ENCODE assay signal across 9 cellular contexts in genomic region chr17:4945176-4945943, GRCh38. TPM values are rescaled to one million over a fixed set of nuclear protein-coding genes. Genes with fewer than 3 reads are reported as not detected.
DNase-seq lines count a peak whose midpoint lies in the region; ATAC-seq and TF ChIP-seq lines count a peak whose summit lies in the region.
"Had no signal": no experiment of that assay in that cellular context is flagged by ENCODE, and none has a peak within 500 bp of the region (broad histone marks: within the 10 kb centered on the region; RNA-seq: fewer than 3 reads in every experiment).

No MANE protein-coding gene starts in this region.

- DNase-seq in NAMALWA (ENCODE audit: low spot score) (peak; percentile 42), epidermal melanocyte (ENCODE audit: insufficient read length, low spot score) (peak; percentile 34), NCI-H187 (lab: John Stamatoyannopoulos, UW) (no peak)
- peak; percentile 90 for DNase-seq in activated CD8-positive, alpha-beta T cell treated with anti-CD3 and anti-CD28 coated beads, Interleukin-2, amount 10 ng/mL, durations not matched to agents 7 days and 5 days
- peak in 7 of 10 donors; percentile 27 to 78 (median 45) for DNase-seq in naive thymus-derived CD8-positive, alpha-beta T cell

- H3K4me1 Mint-ChIP-seq in activated CD8-positive, alpha-beta T cell treated with anti-CD3 and anti-CD28 coated beads, Interleukin-2, amount 10 ng/mL, durations not matched to agents 7 days and 5 days (ENCODE audit: low read depth), result peaks cover 46% of the 10 kb centered on the region
- H3K4me1 Mint-ChIP-seq in naive thymus-derived CD8-positive, alpha-beta T cell, result peaks cover 48 to 75% (median 63%) of the 10 kb centered on the region in 4 donors
- peaks cover 61% of the 10 kb centered on the region for H3K4me1 Mint-ChIP-seq in stimulated activated naive CD8-positive, alpha-beta T cell treated with anti-CD3 and anti-CD28 coated beads, Interleukin-15, Interleukin-2, amounts not matched to agents 100 ng/mL and 50 ng/mL, for 24 hours (ENCODE audit: low read depth)

- CTCF ChIA-PET in activated CD8-positive, alpha-beta T cell treated with anti-CD3 and anti-CD28 coated beads, Interleukin-2, amount 10 ng/mL, durations not matched to agents 7 days and 5 days (lab: Charles Lee), result interaction anchor here (1.1 to 3.5 kb wide), 4 partner anchors 22 to 116 kb away, joined by 3 to 13 read pairs (median 4); partner anchors contain the start of genes CHRNE and SPAG7

- no peaks in the 10 kb centered on the region for H3K27me3 Mint-ChIP-seq in activated CD8-positive, alpha-beta T cell treated with anti-CD3 and anti-CD28 coated beads, Interleukin-2, amount 10 ng/mL, durations not matched to agents 7 days and 5 days (ENCODE audit: low read depth)
- no peaks in the 10 kb centered on the region for H3K27me3 Mint-ChIP-seq in naive thymus-derived CD8-positive, alpha-beta T cell
- H3K27me3 Mint-ChIP-seq in stimulated activated naive CD8-positive, alpha-beta T cell treated with anti-CD3 and anti-CD28 coated beads, Interleukin-15, Interleukin-2, amounts not matched to agents 100 ng/mL and 50 ng/mL, for 24 hours, result no peaks in the 10 kb centered on the region

- H3K9me3 Mint-ChIP-seq in activated CD8-positive, alpha-beta T cell treated with anti-CD3 and anti-CD28 coated beads, Interleukin-2, amount 10 ng/mL, durations not matched to agents 7 days and 5 days (ENCODE audit: insufficient read depth), result no peaks in the 10 kb centered on the region
- no peaks in the 10 kb centered on the region for H3K9me3 Mint-ChIP-seq in naive thymus-derived CD8-positive, alpha-beta T cell
- H3K9me3 Mint-ChIP-seq in stimulated activated naive CD8-positive, alpha-beta T cell treated with anti-CD3 and anti-CD28 coated beads, Interleukin-15, Interleukin-2, amounts not matched to agents 100 ng/mL and 50 ng/mL, for 24 hours, result no peaks in the 10 kb centered on the region

- peak; percentile 24 for ATAC-seq in activated CD8-positive, alpha-beta T cell treated with anti-CD3 and anti-CD28 coated beads, Interleukin-2, amount 10 ng/mL, durations not matched to agents 7 days and 5 days
- ATAC-seq in naive thymus-derived CD8-positive, alpha-beta T cell, result peak in 1 of 2 donors; percentile 15
- ATAC-seq in GM21717 (IDR thresholded peaks at IDR 0.05; ENCODE audit: unreplicated experiment), result no peak

- peak overlapping the region; percentile 88 for H3K27ac Mint-ChIP-seq in activated CD8-positive, alpha-beta T cell treated with anti-CD3 and anti-CD28 coated beads, Interleukin-2, amount 10 ng/mL, durations not matched to agents 7 days and 5 days
- H3K27ac Mint-ChIP-seq in naive thymus-derived CD8-positive, alpha-beta T cell, result peak overlapping the region; percentile 68 to 99 (median 92)
- H3K27ac Mint-ChIP-seq in stimulated activated naive CD8-positive, alpha-beta T cell treated with anti-CD3 and anti-CD28 coated beads, Interleukin-15, Interleukin-2, amounts not matched to agents 100 ng/mL and 50 ng/mL, for 24 hours, result peak overlapping the region; percentile 98

- TF ChIP-seq POLR2A in GM15510 (IDR thresholded peaks at IDR 0.05; ENCODE audit: borderline replicate concordance, extremely low read depth, insufficient read length), result peak; percentile 59

- POLR2A ChIA-PET in activated CD8-positive, alpha-beta T cell treated with anti-CD3 and anti-CD28 coated beads, Interleukin-2, amount 10 ng/mL, durations not matched to agents 7 days and 5 days (lab: Charles Lee), result interaction anchor here (0.6 to 10.0 kb wide), 7 partner anchors 10 to 236 kb away, joined by 3 to 239 read pairs (median 3); partner anchors contain the start of genes CAMTA2 and SPAG7
- POLR2A ChIA-PET in naive thymus-derived CD8-positive, alpha-beta T cell (lab: Charles Lee), result interaction anchor here (0.6 to 25.2 kb wide), 8 partner anchors 11 to 802 kb away, joined by 3 to 635 read pairs (median 4); partner anchors contain the start of genes INCA1, KIF1C and SPAG7

- peak overlapping the region; percentile 97 for H3K4me3 Mint-ChIP-seq in activated CD8-positive, alpha-beta T cell treated with anti-CD3 and anti-CD28 coated beads, Interleukin-2, amount 10 ng/mL, durations not matched to agents 7 days and 5 days
- H3K4me3 Mint-ChIP-seq in naive thymus-derived CD8-positive, alpha-beta T cell, result peak overlapping the region; percentile 86 to 100 (median 96)
- H3K4me3 Mint-ChIP-seq in stimulated activated naive CD8-positive, alpha-beta T cell treated with anti-CD3 and anti-CD28 coated beads, Interleukin-15, Interleukin-2, amounts not matched to agents 100 ng/mL and 50 ng/mL, for 24 hours, result peak overlapping the region; percentile 93

- peaks cover 76% of the 10 kb centered on the region for H3K36me3 Mint-ChIP-seq in activated CD8-positive, alpha-beta T cell treated with anti-CD3 and anti-CD28 coated beads, Interleukin-2, amount 10 ng/mL, durations not matched to agents 7 days and 5 days (ENCODE audit: low read depth)
- peaks cover 11 to 54% (median 32%) of the 10 kb centered on the region in 3 donors for H3K36me3 Mint-ChIP-seq in naive thymus-derived CD8-positive, alpha-beta T cell
- H3K36me3 Mint-ChIP-seq in stimulated activated naive CD8-positive, alpha-beta T cell treated with anti-CD3 and anti-CD28 coated beads, Interleukin-15, Interleukin-2, amounts not matched to agents 100 ng/mL and 50 ng/mL, for 24 hours (ENCODE audit: low read depth), result peaks cover 70% of the 10 kb centered on the region

RNA-seq across cellular contexts. Expression of gene PFN1, which starts 3.0 kb away (rescaled TPM):
- 1,000 to 10,000 TPM; 2,493 to 2,581 TPM for total RNA-seq in activated CD8-positive, alpha-beta T cell treated with anti-CD3 and anti-CD28 coated beads, Interleukin-2, amount 10 ng/mL, durations not matched to agents 7 days and 5 days
- 100 to 1,000 TPM; 486 to 497 TPM for total RNA-seq in naive thymus-derived CD8-positive, alpha-beta T cell
- 1,000 to 10,000 TPM; 1,824 to 2,067 (median 1,870) TPM for polyA plus RNA-seq in naive thymus-derived CD8-positive, alpha-beta T cell

RNA-seq across cellular contexts. Expression of gene RNF167, which starts 5.3 kb away (rescaled TPM):
- total RNA-seq in activated CD8-positive, alpha-beta T cell treated with anti-CD3 and anti-CD28 coated beads, Interleukin-2, amount 10 ng/mL, durations not matched to agents 7 days and 5 days, result 100 to 1,000 TPM; 239 to 245 TPM
- 100 to 1,000 TPM; 143 to 145 TPM for total RNA-seq in naive thymus-derived CD8-positive, alpha-beta T cell
- polyA plus RNA-seq in naive thymus-derived CD8-positive, alpha-beta T cell, result 10 to 100 TPM; 30.3 to 50.0 (median 32.2) TPM

RNA-seq across cellular contexts. Expression of gene SLC25A11, which starts 5.5 kb away (rescaled TPM):
- total RNA-seq in activated CD8-positive, alpha-beta T cell treated with anti-CD3 and anti-CD28 coated beads, Interleukin-2, amount 10 ng/mL, durations not matched to agents 7 days and 5 days, result 10 to 100 TPM; 78.5 to 86.4 TPM
- 10 to 100 TPM; 42.5 to 45.0 TPM for total RNA-seq in naive thymus-derived CD8-positive, alpha-beta T cell
- 10 to 100 TPM; 75.3 to 78.6 (median 77.6) TPM for polyA plus RNA-seq in naive thymus-derived CD8-positive, alpha-beta T cell

RNA-seq across cellular contexts. Expression of gene ENO3, which starts 5.6 kb away (rescaled TPM):
- total RNA-seq in activated CD8-positive, alpha-beta T cell treated with anti-CD3 and anti-CD28 coated beads, Interleukin-2, amount 10 ng/mL, durations not matched to agents 7 days and 5 days, result 10 to 100 TPM; 26.6 to 34.3 TPM
- total RNA-seq in naive thymus-derived CD8-positive, alpha-beta T cell, result 10 to 100 TPM; 35.2 to 36.7 TPM
- 1 to 10 TPM; 1.5 to 3.0 (median 1.8) TPM for polyA plus RNA-seq in naive thymus-derived CD8-positive, alpha-beta T cell

RNA-seq across cellular contexts. Expression of gene GP1BA, which starts 13.3 kb away (rescaled TPM):
- not detected for total RNA-seq in activated CD8-positive, alpha-beta T cell treated with anti-CD3 and anti-CD28 coated beads, Interleukin-2, amount 10 ng/mL, durations not matched to agents 7 days and 5 days
- not detected for total RNA-seq in naive thymus-derived CD8-positive, alpha-beta T cell
- under 1 TPM in 2 of 3 donors, not detected in 1; 0.08 to 0.13 TPM for polyA plus RNA-seq in naive thymus-derived CD8-positive, alpha-beta T cell
- polyA plus RNA-seq: neural cell had no signal

Comparison
In these comparisons a context has a peak if more than half of its experiments do, and no peak if none do; other contexts are left out.
1. DNase-seq: peak in NAMALWA (single experiment), activated CD8-positive, alpha-beta T cell treated with anti-CD3 and anti-CD28 coated beads, Interleukin-2, amount 10 ng/mL, durations not matched to agents 7 days and 5 days (single experiment), epidermal melanocyte (single experiment) and naive thymus-derived CD8-positive, alpha-beta T cell (7 of 10); none in NCI-H187 (0 of 2).
2. RNA of gene PFN1, which starts 3.0 kb away (total RNA-seq): 2,493 to 2,581 TPM in activated CD8-positive, alpha-beta T cell treated with anti-CD3 and anti-CD28 coated beads, Interleukin-2, amount 10 ng/mL, durations not matched to agents 7 days and 5 days; 486 to 497 TPM in naive thymus-derived CD8-positive, alpha-beta T cell; every median in the first group is over 4 times any median in the second.
3. Peak in every context shown above with its lines, with median percentiles within 50 percentile points of each other: H3K27ac Mint-ChIP-seq and H3K4me3 Mint-ChIP-seq.